26 cellular contexts compared by ENCODE assay signal in the genomic region with DNA sequence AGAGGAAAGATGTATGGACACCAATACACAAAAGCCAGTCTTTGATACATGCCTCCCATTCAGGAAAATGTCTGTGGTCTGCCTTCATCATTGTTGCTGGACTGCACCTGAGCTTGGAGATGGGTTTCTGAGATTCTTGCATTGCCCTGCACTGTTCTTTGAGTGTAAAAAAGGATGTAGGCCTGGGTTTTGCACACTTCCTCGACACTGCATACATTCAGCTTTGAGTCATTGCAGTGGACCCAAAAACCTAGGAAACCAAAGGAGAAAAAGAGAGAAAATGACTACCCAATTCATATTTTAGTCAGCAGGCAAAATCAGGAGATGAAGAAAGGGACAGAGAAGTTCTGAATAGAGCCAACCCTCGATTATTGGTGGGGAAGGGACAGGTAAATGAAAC. TPM values are rescaled to one million over a fixed set of nuclear protein-coding genes. Genes with fewer than 3 reads are reported as not detected.
"Had no signal": no experiment of that assay in that cellular context is flagged by ENCODE, and none has a peak within 500 bp of the region (broad histone marks: within the 10 kb centered on the region; RNA-seq: fewer than 3 reads in every experiment).

No MANE protein-coding gene starts in this region.

- ATAC-seq: esophagus mucosa; gastrocnemius medialis; heart right ventricle; left cardiac atrium; left lung; left ventricle myocardium superior; lower lobe of right lung; naive thymus-derived CD4-positive, alpha-beta T cell had no signal

- H3K4me3 Mint-ChIP-seq: naive thymus-derived CD4-positive, alpha-beta T cell had no signal

- H3K9me3 ChIP-seq: esophagus squamous epithelium, gastrocnemius medialis, heart right ventricle, left lung, lower lobe of right lung had no signal

- H3K27me3 Mint-ChIP-seq: naive thymus-derived CD4-positive, alpha-beta T cell had no signal

- H3K4me3 ChIP-seq: coronary artery, dorsolateral prefrontal cortex, esophagus squamous epithelium, gastrocnemius medialis, heart right ventricle, left lung, lower lobe of right lung had no signal

- H3K4me1 ChIP-seq: esophagus squamous epithelium, left lung, lower lobe of right lung had no signal

- DNase-seq: dermis blood vessel endothelial cell; dorsolateral prefrontal cortex; effector CD4-positive, alpha-beta T cell; effector memory CD4-positive, alpha-beta T cell; erythroblast; esophagus squamous epithelium; foreskin fibroblast; foreskin melanocyte; gastrocnemius medialis; glutamatergic neuron; head of caudate nucleus; heart right ventricle; hippocampal formation; left cardiac atrium; left lung; left ventricle myocardium superior; lower lobe of right lung; mesenchymal stem cell; midbrain; naive thymus-derived CD4-positive, alpha-beta T cell had no signal

- H3K27me3 ChIP-seq: dorsolateral prefrontal cortex, esophagus squamous epithelium, gastrocnemius medialis, heart right ventricle, left lung had no signal

RNA-seq across cellular contexts. Expression of a gene that starts 15.9 kb away (rescaled TPM):
- total RNA-seq: kidney epithelial cell had no signal
- polyA plus RNA-seq: naive thymus-derived CD4-positive, alpha-beta T cell had no signal

RNA-seq across cellular contexts. Expression of a gene that starts 49.3 kb away (rescaled TPM):
- total RNA-seq: dermis blood vessel endothelial cell; esophagus mucosa; gastrocnemius medialis; glomerular endothelial cell; heart right ventricle; kidney epithelial cell; left cardiac atrium; left ventricle myocardium superior; lung microvascular endothelial cell; naive thymus-derived CD4-positive, alpha-beta T cell had no signal
- polyA plus RNA-seq: keratinocyte; naive thymus-derived CD4-positive, alpha-beta T cell had no signal
